8 cellular contexts compared by ENCODE assay signal in the genomic region with DNA sequence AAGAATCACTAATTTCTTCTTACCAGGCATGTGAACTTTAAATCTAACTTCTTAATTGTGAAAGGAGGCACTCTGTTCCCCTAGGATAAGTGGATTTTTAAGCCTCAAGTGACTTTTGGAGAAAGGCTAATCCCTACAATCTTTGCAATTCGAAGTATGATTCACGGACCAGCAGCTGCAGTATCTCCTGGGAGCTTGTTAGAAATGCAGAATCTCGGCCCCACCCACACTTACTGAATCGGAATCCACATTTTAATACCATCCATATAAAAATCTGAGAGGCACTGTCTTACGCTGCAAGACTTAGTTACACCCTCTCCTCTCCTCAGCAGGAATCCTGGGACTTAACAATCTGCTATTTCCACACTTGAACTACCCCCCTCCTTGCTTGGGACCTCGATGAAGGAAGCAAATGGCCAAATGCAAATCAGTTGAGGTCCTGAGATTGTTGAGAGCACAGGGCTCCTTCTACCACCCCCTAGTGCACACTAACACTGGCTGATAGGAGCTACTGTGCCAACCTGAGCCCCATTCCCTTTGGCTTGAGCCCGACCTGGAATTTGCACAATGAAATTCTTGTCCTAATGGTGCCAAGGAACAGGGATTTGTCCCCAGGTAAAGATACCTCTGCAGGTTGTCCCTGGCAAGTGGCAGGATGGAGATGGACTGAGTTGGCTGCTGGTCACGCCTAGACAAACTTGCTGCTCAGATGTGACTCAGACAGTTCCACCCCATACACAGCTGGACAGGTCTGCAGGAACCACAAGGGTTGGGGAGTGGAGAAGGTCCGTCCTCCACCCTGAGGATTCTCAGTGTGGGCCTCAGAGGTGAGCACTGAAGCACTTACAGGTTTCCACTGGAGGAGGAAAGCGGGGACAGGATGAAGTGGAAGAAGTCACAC. TPM values are rescaled to one million over a fixed set of nuclear protein-coding genes. Genes with fewer than 3 reads are reported as not detected.
DNase-seq lines count a peak whose midpoint lies in the region; ATAC-seq and TF ChIP-seq lines count a peak whose summit lies in the region.

No MANE protein-coding gene starts in this region.

- H3K27ac ChIP-seq in endodermal cell (ENCODE audit: low read depth, low read length) (no peak overlapping the region), neural progenitor cell (no peak overlapping the region)

- no peak overlapping the region for H2AFZ ChIP-seq in neural progenitor cell (replicated peaks)

- H3K9me3 ChIP-seq in endodermal cell (ENCODE audit: control insufficient read depth, low read length) (no peaks in the 10 kb centered on the region), neural progenitor cell (ENCODE audit: low read depth) (no peaks in the 10 kb centered on the region)

- H3K79me2 ChIP-seq in neural progenitor cell (ENCODE audit: low read depth) = peaks cover 39% of the 10 kb centered on the region

- H3K27me3 Mint-ChIP-seq in CD14-positive monocyte (ENCODE audit: low read depth in 3 of 3) (peaks cover 0 to 1% (median 0%) of the 10 kb centered on the region in 3 donors), endodermal cell (ENCODE audit: insufficient read depth) (no peaks in the 10 kb centered on the region), neural progenitor cell (ENCODE audit: insufficient read depth, low read depth) (peaks cover 2% of the 10 kb centered on the region)

- H3K4me3 Mint-ChIP-seq in CD14-positive monocyte (no peak overlapping the region), endodermal cell (no peak overlapping the region), neural progenitor cell (peak overlapping the region; percentile 11)

- H3K36me3 ChIP-seq in endodermal cell (ENCODE audit: control insufficient read depth, insufficient read depth, low read length) (peaks cover 27% of the 10 kb centered on the region), neural progenitor cell (no peaks in the 10 kb centered on the region)

- H3K36me3 Mint-ChIP-seq in CD14-positive monocyte = peaks cover 54 to 81% of the 10 kb centered on the region in 2 donors
- H3K36me3 Mint-ChIP-seq in endodermal cell (ENCODE audit: low read depth) = peaks cover 27% of the 10 kb centered on the region
- H3K36me3 Mint-ChIP-seq in neural progenitor cell = peaks cover 16% of the 10 kb centered on the region

- peaks cover 0 to 2% (median 0%) of the 10 kb centered on the region in 7 donors for H3K9me3 Mint-ChIP-seq in CD14-positive monocyte
- no peaks in the 10 kb centered on the region for H3K9me3 Mint-ChIP-seq in endodermal cell
- no peaks in the 10 kb centered on the region for H3K9me3 Mint-ChIP-seq in neural progenitor cell

- no peak overlapping the region for H3K9ac ChIP-seq in endodermal cell (ENCODE audit: extremely low read depth, low read length, poor library complexity, severe bottlenecking)
- no peak overlapping the region for H3K9ac ChIP-seq in neural progenitor cell

- H3K4me1 ChIP-seq in endodermal cell (ENCODE audit: control insufficient read depth, insufficient read depth, low read length) = peaks cover 9% of the 10 kb centered on the region
- H3K4me1 ChIP-seq in neural progenitor cell = peaks cover 22% of the 10 kb centered on the region

- H3K4me3 ChIP-seq in endodermal cell (ENCODE audit: low read length) = peak overlapping the region; percentile 23
- no peak overlapping the region for H3K4me3 ChIP-seq in neural progenitor cell

- H3K4me1 Mint-ChIP-seq in CD14-positive monocyte (peaks cover 59% of the 10 kb centered on the region), endodermal cell (peaks cover 24% of the 10 kb centered on the region), neural progenitor cell (peaks cover 44% of the 10 kb centered on the region)

- DNase-seq in CD14-positive monocyte (ENCODE audit: low spot score) = peak; percentile 2
- DNase-seq in endodermal cell = no peak
- DNase-seq in neural progenitor cell (ENCODE audit: low spot score) = no peak
- no peak for DNase-seq in cerebellar nuclear complex (lab: John Stamatoyannopoulos, UW)
- no peak for DNase-seq in pons (ENCODE audit: low spot score)
- DNase-seq in SHP77 (lab: John Stamatoyannopoulos, UW) = no peak
- DNase-seq in GDM1 (lab: John Stamatoyannopoulos, UW) = no peak

- intact Hi-C loops in CD14-positive monocyte (cut with micrococcal nuclease) = no loop called here

- peaks cover 35% of the 10 kb centered on the region for H4K20me1 ChIP-seq in neural progenitor cell (ENCODE audit: low read depth)

- no peaks in the 10 kb centered on the region for H3F3A ChIP-seq in neural progenitor cell (ENCODE audit: low read depth)

- peak; percentile 54 for ATAC-seq in HG03064 (IDR thresholded peaks at IDR 0.05; ENCODE audit: low read depth, unreplicated experiment)

- H3K4me2 ChIP-seq in neural progenitor cell = peak overlapping the region; percentile 34

- H3K27ac Mint-ChIP-seq in CD14-positive monocyte (peak overlapping the region in 5 of 7 donors; percentile 37 to 85 (median 63)), endodermal cell (peak overlapping the region; percentile 27), neural progenitor cell (peak overlapping the region; percentile 64)

- TF ChIP-seq CTCF in CD14-positive monocyte (IDR thresholded peaks at IDR 0.05) (no peak), endodermal cell (conservative IDR thresholded peaks at IDR 0.05) (peak; percentile 18), neural progenitor cell (IDR thresholded peaks at IDR 0.05) (no peak)

- 57 to 64% methylated on average over 8 to 10 of the region's 10 CpGs for WGBS in endodermal cell (ENCODE audit: insufficient coverage in 1 of 2, insufficient read length in 1 of 2), 2 experiments

- H3K27me3 ChIP-seq in endodermal cell (ENCODE audit: control insufficient read depth, insufficient read depth, low read length, poor library complexity, severe bottlenecking) = no peaks in the 10 kb centered on the region
- H3K27me3 ChIP-seq in neural progenitor cell = no peaks in the 10 kb centered on the region

RNA-seq across cellular contexts. Expression of a gene that starts 20.8 kb away (rescaled TPM):
- 10 to 100 TPM; 27.5 to 35.7 TPM for polyA plus RNA-seq in CD14-positive monocyte
- total RNA-seq in endodermal cell (10 to 100 TPM in 1 of 2 donors, 1 to 10 TPM in 1; 9.1 to 11.0 TPM), neural progenitor cell (ENCODE audit: low replicate concordance) (1.6 and 4.4 TPM in 2 replicates)
- polyA plus RNA-seq in endodermal cell (2013, experiment 1 of 2) = 14.4 TPM
- polyA plus RNA-seq in endodermal cell (2013, experiment 2 of 2) = 14.9 TPM

RNA-seq across cellular contexts. Expression of a gene that starts 36.2 kb away (rescaled TPM):
- polyA plus RNA-seq in CD14-positive monocyte = not detected
- total RNA-seq in endodermal cell = under 1 TPM; 0.68 to 0.97 TPM
- polyA plus RNA-seq in endodermal cell (2013, experiment 1 of 2) = 0.57 TPM
- polyA plus RNA-seq in endodermal cell (2013, experiment 2 of 2) = 0.50 TPM
- total RNA-seq in neural progenitor cell (ENCODE audit: low replicate concordance) = 0.53 and 1.7 TPM in 2 replicates

RNA-seq across cellular contexts. Expression of a gene that starts 48.5 kb away (rescaled TPM):
- under 1 TPM in 1 of 2 donors, not detected in 1; 0.26 TPM for polyA plus RNA-seq in CD14-positive monocyte
- total RNA-seq in endodermal cell = 10 to 100 TPM; 17.8 to 18.8 TPM
- polyA plus RNA-seq in endodermal cell (2013, experiment 1 of 2) = 2.8 TPM
- 2.4 TPM for polyA plus RNA-seq in endodermal cell (2013, experiment 2 of 2)
- total RNA-seq in neural progenitor cell (ENCODE audit: low replicate concordance) = 4.9 and 7.6 TPM in 2 replicates
